In the genomic region with DNA sequence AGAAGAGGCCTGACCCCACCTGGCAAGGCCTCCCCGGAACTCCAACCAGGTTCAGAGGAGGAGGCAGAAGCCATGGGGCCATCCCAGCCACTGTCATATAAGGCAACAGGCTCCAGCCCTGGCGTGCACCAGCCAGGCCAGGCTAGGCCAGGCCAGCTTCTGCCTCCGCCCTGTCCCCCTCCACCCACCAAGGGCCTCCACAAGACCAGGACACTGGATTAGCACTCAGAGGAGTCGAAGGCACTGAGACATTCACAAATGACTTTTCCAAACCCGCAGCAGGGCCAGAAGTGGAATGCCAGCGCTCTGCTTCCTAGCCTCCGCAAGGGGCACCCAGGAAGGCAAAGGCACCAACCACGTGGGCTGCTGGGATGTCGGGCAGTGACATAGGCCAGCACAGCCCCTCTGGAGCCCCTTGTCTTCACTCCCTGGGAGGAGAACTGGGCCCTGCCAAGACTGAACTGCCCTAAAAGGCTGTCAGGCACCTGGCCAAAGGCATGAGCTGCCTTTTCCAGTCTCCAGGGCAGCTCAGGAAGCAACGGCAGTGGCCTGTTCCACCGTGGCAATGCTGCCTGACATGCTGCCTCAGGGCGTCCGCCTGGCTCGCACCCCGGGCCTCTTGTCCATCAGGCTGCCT, we compare ENCODE assay signal across 9 cellular contexts. TPM values are rescaled to one million over a fixed set of nuclear protein-coding genes. Genes with fewer than 3 reads are reported as not detected.
DNase-seq lines count a peak whose midpoint lies in the region; FAIRE-seq and TF ChIP-seq lines count a peak whose summit lies in the region.
"Had no signal": no experiment of that assay in that cellular context is flagged by ENCODE, and none has a peak within 500 bp of the region (broad histone marks: within the 10 kb centered on the region; RNA-seq: fewer than 3 reads in every experiment).

No MANE protein-coding gene starts in this region.

- intact Hi-C loops in CD14-positive monocyte (cut with micrococcal nuclease): no loop called here

- no peaks in the 10 kb centered on the region for H3K9me3 ChIP-seq in right atrium auricular region

- H3K4me3 Mint-ChIP-seq in T-helper 2 cell treated with Interferon-gamma antibody and Interleukin-4, amounts not matched to agents 5 μg/mL and 100 μg/mL, for 36 hours: no peak overlapping the region
- no peak overlapping the region for H3K4me3 Mint-ChIP-seq in CD14-positive monocyte
- H3K4me3 Mint-ChIP-seq in activated CD4-positive, alpha-beta T cell treated with anti-CD3 and anti-CD28 coated beads, Interleukin-2, amount 10 ng/mL, durations not matched to agents 7 days and 5 days: no peak overlapping the region

- H3K36me3 ChIP-seq in right atrium auricular region: no peaks in the 10 kb centered on the region

- TF ChIP-seq CTCF in right atrium auricular region (IDR thresholded peaks at IDR 0.05) (peak in 1 of 2 donors; percentile 11), CD14-positive monocyte (IDR thresholded peaks at IDR 0.05) (no peak)

- POLR2A ChIA-PET in activated CD4-positive, alpha-beta T cell treated with anti-CD3 and anti-CD28 coated beads, Interleukin-2, amount 10 ng/mL, durations not matched to agents 7 days and 5 days (lab: Charles Lee): no interaction called here

- no peak for FAIRE-seq in GM12892 (lab: Jason Lieb, UNC)

- H3K4me3 ChIP-seq in right atrium auricular region: peak overlapping the region; percentile 5 to 32

- no peak for TF ChIP-seq POLR2A in GM12892 (IDR thresholded peaks at IDR 0.05; ENCODE audit: low read depth, low read length)

- H3K4me1 Mint-ChIP-seq in T-helper 2 cell treated with Interferon-gamma antibody and Interleukin-4, amounts not matched to agents 5 μg/mL and 100 μg/mL, for 36 hours (ENCODE audit: low read depth): peaks cover 11% of the 10 kb centered on the region
- H3K4me1 Mint-ChIP-seq in CD14-positive monocyte: peaks cover 10% of the 10 kb centered on the region
- H3K4me1 Mint-ChIP-seq in activated CD4-positive, alpha-beta T cell treated with anti-CD3 and anti-CD28 coated beads, Interleukin-2, amount 10 ng/mL, durations not matched to agents 7 days and 5 days: peaks cover 26% of the 10 kb centered on the region

- no peaks in the 10 kb centered on the region for H3K9me3 Mint-ChIP-seq in T-helper 2 cell treated with Interferon-gamma antibody and Interleukin-4, amounts not matched to agents 5 μg/mL and 100 μg/mL, for 36 hours
- H3K9me3 Mint-ChIP-seq in CD14-positive monocyte: no peaks in the 10 kb centered on the region
- no peaks in the 10 kb centered on the region for H3K9me3 Mint-ChIP-seq in activated CD4-positive, alpha-beta T cell treated with anti-CD3 and anti-CD28 coated beads, Interleukin-2, amount 10 ng/mL, durations not matched to agents 7 days and 5 days

- DNase-seq in DMS79 (lab: John Stamatoyannopoulos, UW) (peak; percentile 43), anterior cingulate cortex (lab: John Stamatoyannopoulos, UW) (peak in 49 of 58 donors; percentile 31 to 89 (median 71)), right atrium auricular region (ENCODE audit: low spot score) (peak; percentile 89), pons (ENCODE audit: low spot score) (peak; percentile 66), CD14-positive monocyte (ENCODE audit: low spot score) (no peak), GM12892 (ENCODE audit: insufficient read length) (no peak)
- DNase-seq in T-helper 2 cell treated with Interferon-gamma antibody and Interleukin-4, amounts not matched to agents 5 μg/mL and 100 μg/mL, for 36 hours (ENCODE audit: low spot score): no peak
- DNase-seq in activated CD4-positive, alpha-beta T cell treated with anti-CD3 and anti-CD28 coated beads, Interleukin-2, amount 10 ng/mL, durations not matched to agents 7 days and 5 days: no peak
- DNase-seq: EL had no signal

- no peaks in the 10 kb centered on the region for H3K27me3 Mint-ChIP-seq in T-helper 2 cell treated with Interferon-gamma antibody and Interleukin-4, amounts not matched to agents 5 μg/mL and 100 μg/mL, for 36 hours (ENCODE audit: low read depth)
- peaks cover 23 to 39% (median 25%) of the 10 kb centered on the region in 3 donors for H3K27me3 Mint-ChIP-seq in CD14-positive monocyte (ENCODE audit: low read depth in 3 of 3)
- peaks cover 4% of the 10 kb centered on the region for H3K27me3 Mint-ChIP-seq in activated CD4-positive, alpha-beta T cell treated with anti-CD3 and anti-CD28 coated beads, Interleukin-2, amount 10 ng/mL, durations not matched to agents 7 days and 5 days

- peaks cover 0 to 35% of the 10 kb centered on the region in 2 donors for H3K4me1 ChIP-seq in right atrium auricular region

- H3K27ac Mint-ChIP-seq in T-helper 2 cell treated with Interferon-gamma antibody and Interleukin-4, amounts not matched to agents 5 μg/mL and 100 μg/mL, for 36 hours: no peak overlapping the region
- H3K27ac Mint-ChIP-seq in CD14-positive monocyte: no peak overlapping the region
- H3K27ac Mint-ChIP-seq in activated CD4-positive, alpha-beta T cell treated with anti-CD3 and anti-CD28 coated beads, Interleukin-2, amount 10 ng/mL, durations not matched to agents 7 days and 5 days: no peak overlapping the region

- no peaks in the 10 kb centered on the region for H3K36me3 Mint-ChIP-seq in T-helper 2 cell treated with Interferon-gamma antibody and Interleukin-4, amounts not matched to agents 5 μg/mL and 100 μg/mL, for 36 hours (ENCODE audit: low read depth)
- H3K36me3 Mint-ChIP-seq in CD14-positive monocyte: no peaks in the 10 kb centered on the region
- H3K36me3 Mint-ChIP-seq in activated CD4-positive, alpha-beta T cell treated with anti-CD3 and anti-CD28 coated beads, Interleukin-2, amount 10 ng/mL, durations not matched to agents 7 days and 5 days (ENCODE audit: low read depth): no peaks in the 10 kb centered on the region

- H3K27ac ChIP-seq in right atrium auricular region: peak overlapping the region; percentile 86 to 88

- CTCF ChIA-PET in activated CD4-positive, alpha-beta T cell treated with anti-CD3 and anti-CD28 coated beads, Interleukin-2, amount 10 ng/mL, durations not matched to agents 7 days and 5 days (lab: Charles Lee): no interaction called here

- H3K27me3 ChIP-seq in right atrium auricular region: no peaks in the 10 kb centered on the region

RNA-seq across cellular contexts. Expression of a gene that starts 37.6 kb away (rescaled TPM):
- total RNA-seq in right atrium auricular region: 10 to 100 TPM; 12.0 to 23.3 TPM
- polyA plus RNA-seq in CD14-positive monocyte: under 1 TPM; 0.08 to 0.21 TPM
- polyA plus RNA-seq in GM12892 (2012; ENCODE audit: missing spikeins): 9.5 TPM
- 10 to 100 TPM; 25.5 to 35.4 TPM for total RNA-seq in activated CD4-positive, alpha-beta T cell treated with anti-CD3 and anti-CD28 coated beads, Interleukin-2, amount 10 ng/mL, durations not matched to agents 7 days and 5 days

RNA-seq across cellular contexts. Expression of a gene that starts 49.7 kb away (rescaled TPM):
- total RNA-seq in right atrium auricular region: 10 to 100 TPM in 1 of 2 donors, 1 to 10 TPM in 1; 8.7 to 12.2 TPM
- 1 to 10 TPM; 9.0 to 9.7 TPM for polyA plus RNA-seq in CD14-positive monocyte
- polyA plus RNA-seq in GM12892 (2012; ENCODE audit: missing spikeins): 14.0 TPM
- total RNA-seq in activated CD4-positive, alpha-beta T cell treated with anti-CD3 and anti-CD28 coated beads, Interleukin-2, amount 10 ng/mL, durations not matched to agents 7 days and 5 days: 10 to 100 TPM; 32.8 to 35.8 TPM

Comparison
In these comparisons a context has a peak if more than half of its experiments do, and no peak if none do; other contexts are left out.
1. DNase-seq: peak in DMS79 (single experiment), anterior cingulate cortex (49 of 58), right atrium auricular region (single experiment) and pons (single experiment); none in T-helper 2 cell treated with Interferon-gamma antibody and Interleukin-4, amounts not matched to agents 5 μg/mL and 100 μg/mL, for 36 hours (single experiment), CD14-positive monocyte (single experiment), GM12892 (single experiment) and activated CD4-positive, alpha-beta T cell treated with anti-CD3 and anti-CD28 coated beads, Interleukin-2, amount 10 ng/mL, durations not matched to agents 7 days and 5 days (single experiment).